In genomic region chr5:11504083-11504785, GRCh38 we compare ENCODE assay signal across 14 cellular contexts.
"Had no signal": no experiment of that assay in that cellular context is flagged by ENCODE, and none has a peak within 500 bp of the region (broad histone marks: within the 10 kb centered on the region; RNA-seq: fewer than 3 reads in every experiment).

No MANE protein-coding gene starts in this region.

- H2AFZ ChIP-seq: parathyroid adenoma had no signal

- H3K9me3 ChIP-seq: lower lobe of right lung, neutrophil, tibial nerve had no signal

- H3K9ac ChIP-seq: parathyroid adenoma had no signal

- DNase-seq: activated CD4-positive, alpha-beta T cell treated with anti-CD3 and anti-CD28 coated beads, Interleukin-2, amount 50 U/mL, for 1 hour; activated naive CD4-positive, alpha-beta T cell treated with Interleukin-2 at 50 U/mL for 16 hours; aorta; lower lobe of right lung; naive B cell; retina; stimulated activated CD4-positive, alpha-beta T cell treated with anti-CD3 and anti-CD28 coated beads, Interleukin-15, amount 100 ng/mL, for 24 hours; stimulated activated CD4-positive, alpha-beta T cell treated with anti-CD3 and anti-CD28 coated beads, Interleukin-4, amount 100 ng/mL, for 1 hour; stimulated activated naive B cell treated with anti-CD40 and anti-IgM and Interleukin-4, amounts not matched to agents 10 μg/mL and 1 μg/mL and 100 μg/mL, for 72 hours had no signal

- H3K36me3 ChIP-seq: gastroesophageal sphincter, lower lobe of right lung, neutrophil, tibial nerve had no signal

- H3K27ac ChIP-seq: gastroesophageal sphincter, lower lobe of right lung, neutrophil, parathyroid adenoma, tibial nerve had no signal

- H3K27me3 ChIP-seq: neutrophil, tibial nerve had no signal

- H3K4me1 ChIP-seq: gastroesophageal sphincter, lower lobe of right lung, parathyroid adenoma, tibial nerve had no signal

- ATAC-seq: activated CD4-positive, CD25-positive, alpha-beta regulatory T cell treated with anti-CD3 and anti-CD28 coated beads, Interleukin-2, amount 50 U/mL, for 24 hours; gastroesophageal sphincter; lower lobe of right lung; stimulated activated naive B cell treated with anti-CD40 and anti-IgM and Interleukin-4, amounts not matched to agents 10 μg/mL and 1 μg/mL and 100 μg/mL, for 72 hours had no signal

- H3K4me3 ChIP-seq: gastroesophageal sphincter, lower lobe of right lung, tibial nerve had no signal
